In the genomic region with DNA sequence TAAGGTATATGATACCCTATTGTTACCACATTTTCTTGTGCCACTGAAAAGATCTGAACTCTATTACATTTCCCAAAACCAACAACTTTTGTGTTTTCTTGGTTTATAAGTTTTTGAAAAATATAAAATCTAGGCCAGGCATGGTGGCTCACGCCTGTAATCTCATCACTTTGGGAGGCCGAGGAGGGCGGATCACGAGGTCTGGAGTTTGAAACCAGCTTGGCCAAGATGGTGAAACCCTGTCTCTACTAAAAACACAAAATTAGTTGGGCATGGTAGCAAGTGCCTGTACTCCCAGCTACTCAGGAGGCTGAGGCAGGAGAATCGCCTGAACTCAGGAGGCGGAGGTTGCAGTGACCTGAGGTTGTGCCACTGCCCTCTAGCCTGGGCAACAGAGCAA, we compare ENCODE assay signal across 22 cellular contexts. TPM values are rescaled to one million over a fixed set of nuclear protein-coding genes. Genes with fewer than 3 reads are reported as not detected.
DNase-seq lines count a peak whose midpoint lies in the region; ATAC-seq lines count a peak whose summit lies in the region.
"Had no signal": no experiment of that assay in that cellular context is flagged by ENCODE, and none has a peak within 500 bp of the region (broad histone marks: within the 10 kb centered on the region; RNA-seq: fewer than 3 reads in every experiment).

No MANE protein-coding gene starts in this region.

- peak overlapping the region; percentile 28 for H3K27ac Mint-ChIP-seq in activated naive CD8-positive, alpha-beta T cell
- H3K27ac Mint-ChIP-seq in activated naive CD8-positive, alpha-beta T cell treated with anti-CD3 and anti-CD28 coated beads, Interleukin-2, amount 50 U/mL, for 24 hours: no peak overlapping the region
- H3K27ac Mint-ChIP-seq: B cell had no signal

- no peak overlapping the region for H3K4me3 Mint-ChIP-seq in activated naive CD8-positive, alpha-beta T cell
- H3K4me3 Mint-ChIP-seq in activated naive CD8-positive, alpha-beta T cell treated with anti-CD3 and anti-CD28 coated beads, Interleukin-2, amount 50 U/mL, for 24 hours: no peak overlapping the region
- H3K4me3 Mint-ChIP-seq: B cell; CD4-positive, alpha-beta memory T cell; CD8-positive, alpha-beta memory T cell had no signal

- no peaks in the 10 kb centered on the region for H3K9me3 Mint-ChIP-seq in activated naive CD8-positive, alpha-beta T cell (ENCODE audit: low read depth)
- no peaks in the 10 kb centered on the region for H3K9me3 Mint-ChIP-seq in activated naive CD8-positive, alpha-beta T cell treated with anti-CD3 and anti-CD28 coated beads, Interleukin-2, amount 50 U/mL, for 24 hours
- H3K9me3 Mint-ChIP-seq: CD4-positive, alpha-beta memory T cell; CD8-positive, alpha-beta memory T cell had no signal

- H3K4me1 Mint-ChIP-seq in activated naive CD8-positive, alpha-beta T cell (ENCODE audit: low read depth): peaks cover 12% of the 10 kb centered on the region
- peaks cover 6% of the 10 kb centered on the region for H3K4me1 Mint-ChIP-seq in activated naive CD8-positive, alpha-beta T cell treated with anti-CD3 and anti-CD28 coated beads, Interleukin-2, amount 50 U/mL, for 24 hours

- DNase-seq in activated CD8-positive, alpha-beta memory T cell treated with anti-CD3 and anti-CD28 coated beads for 24 hours: peak; percentile 3
- DNase-seq in activated CD8-positive, alpha-beta memory T cell treated with anti-CD3 and anti-CD28 coated beads, Interleukin-2, amount 50 U/mL, for 48 hours: no peak
- no peak for DNase-seq in activated naive CD8-positive, alpha-beta T cell treated with anti-CD3 and anti-CD28 coated beads, Interleukin-2, amount 50 U/mL, for 24 hours
- DNase-seq in mesenteric fat pad (ENCODE audit: low spot score) (peak; percentile 64), mucosa of gallbladder (ENCODE audit: low spot score) (no peak), OCI-M1 (lab: John Stamatoyannopoulos, UW) (no peak)
- DNase-seq: AML-193; CD4-positive, alpha-beta memory T cell; CD8-positive, alpha-beta memory T cell; COR-L47; DMS 273 treated with DMSO at 0.1 percent for 48 hours; DMS153; DMS53; DMS79; DND-41; GDM1 had no signal

- no peaks in the 10 kb centered on the region for H3K27me3 Mint-ChIP-seq in activated naive CD8-positive, alpha-beta T cell
- no peaks in the 10 kb centered on the region for H3K27me3 Mint-ChIP-seq in activated naive CD8-positive, alpha-beta T cell treated with anti-CD3 and anti-CD28 coated beads, Interleukin-2, amount 50 U/mL, for 24 hours
- H3K27me3 Mint-ChIP-seq: B cell; CD4-positive, alpha-beta memory T cell; CD8-positive, alpha-beta memory T cell had no signal

- ATAC-seq in activated naive CD8-positive, alpha-beta T cell treated with anti-CD3 and anti-CD28 coated beads, Interleukin-2, amount 50 U/mL, for 24 hours: no peak
- ATAC-seq: A549, GM12878 had no signal

- H3K36me3 Mint-ChIP-seq in activated naive CD8-positive, alpha-beta T cell: peaks cover 6% of the 10 kb centered on the region
- H3K36me3 Mint-ChIP-seq in activated naive CD8-positive, alpha-beta T cell treated with anti-CD3 and anti-CD28 coated beads, Interleukin-2, amount 50 U/mL, for 24 hours (ENCODE audit: low read depth): peaks cover 24% of the 10 kb centered on the region

RNA-seq across cellular contexts. Expression of a gene that starts 34.3 kb away (rescaled TPM):
- total RNA-seq in mesenteric fat pad (280 TPM), mucosa of gallbladder (80.2 TPM)

RNA-seq across cellular contexts. Expression of a gene that starts 41.3 kb away (rescaled TPM):
- total RNA-seq in mesenteric fat pad (not detected), mucosa of gallbladder (9.7 TPM)
- total RNA-seq: A172; B cell; CD4-positive, alpha-beta memory T cell; CD8-positive, alpha-beta memory T cell; Daoy had no signal

Comparison
In these comparisons a context has a peak if more than half of its experiments do, and no peak if none do; other contexts are left out.
1. DNase-seq: peak in activated CD8-positive, alpha-beta memory T cell treated with anti-CD3 and anti-CD28 coated beads for 24 hours (single experiment) and mesenteric fat pad (single experiment); none in activated CD8-positive, alpha-beta memory T cell treated with anti-CD3 and anti-CD28 coated beads, Interleukin-2, amount 50 U/mL, for 48 hours (single experiment), activated naive CD8-positive, alpha-beta T cell treated with anti-CD3 and anti-CD28 coated beads, Interleukin-2, amount 50 U/mL, for 24 hours (single experiment), mucosa of gallbladder (single experiment) and OCI-M1 (single experiment).
2. RNA of a gene that starts 41.3 kb away (total RNA-seq): 9.7 TPM in mucosa of gallbladder (single experiment); not detected in mesenteric fat pad (single experiment); every median in the first group is over 10 times any median in the second.